1 cellular context compared by ENCODE assay signal in the genomic region with DNA sequence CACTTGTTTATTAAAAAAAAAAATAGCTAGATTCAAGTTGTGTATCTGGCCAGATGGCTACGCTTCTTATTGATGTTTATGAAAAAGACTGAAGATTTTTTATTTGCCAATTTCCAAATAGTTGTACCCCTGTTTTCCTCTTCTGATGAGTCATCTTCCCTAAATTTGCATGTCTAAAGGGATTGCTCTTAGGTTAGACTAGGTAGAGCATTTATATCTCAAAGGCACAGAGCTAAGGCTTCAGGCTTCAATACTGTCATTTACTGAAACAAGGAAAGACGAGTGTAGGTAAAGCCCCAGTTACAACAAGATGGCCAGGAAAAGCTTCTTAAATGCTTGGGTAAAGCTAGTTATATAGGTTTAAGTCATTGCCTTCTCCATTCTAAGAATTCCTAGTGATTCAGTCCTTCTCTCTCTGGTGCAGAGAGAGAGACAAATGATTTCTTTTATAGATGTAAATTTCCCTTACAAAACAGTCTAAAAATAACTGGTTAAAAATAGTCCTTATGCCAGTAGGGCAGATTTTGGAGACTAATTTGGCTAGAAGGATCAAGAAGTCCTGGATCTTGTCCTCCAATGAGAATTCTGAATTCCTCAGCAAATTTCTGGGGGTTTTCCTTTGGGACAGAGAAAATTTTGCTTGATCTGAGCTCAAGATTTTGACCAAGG.
TF ChIP-seq lines count a peak whose summit lies in the region.

No MANE protein-coding gene starts in this region.

TF ChIP-seq in SK-N-SH, 30 proteins besides CTCF, POLR2A, EP300 and RAD21 (continued from another document):
- TF ChIP-seq GABPA (IDR thresholded peaks at IDR 0.05; ENCODE audit: low read depth) (no peak), RXRA (IDR thresholded peaks at IDR 0.05; ENCODE audit: borderline replicate concordance, low read depth) (no peak), POLR2AphosphoS5 (IDR thresholded peaks at IDR 0.05; ENCODE audit: low read depth, low read length) (no peak), RFX5 (IDR thresholded peaks at IDR 0.05; ENCODE audit: low read length) (no peak), CHD2 (IDR thresholded peaks at IDR 0.05; ENCODE audit: low read length, partially characterized antibody) (no peak), NRF1 (IDR thresholded peaks at IDR 0.05; ENCODE audit: low read depth, low read length) (no peak), GATA2 (CRISPR knock-in tag; IDR thresholded peaks at IDR 0.05) (no peak), NFIC (IDR thresholded peaks at IDR 0.05; ENCODE audit: borderline replicate concordance) (no peak), ELF1 (IDR thresholded peaks at IDR 0.05) (no peak), TAF1 (IDR thresholded peaks at IDR 0.05; ENCODE audit: borderline replicate concordance, low read depth, low read length) (no peak), FOXM1 (IDR thresholded peaks at IDR 0.05; ENCODE audit: low read depth) (no peak), RCOR1 (IDR thresholded peaks at IDR 0.05; ENCODE audit: low read length) (no peak), YY1 (IDR thresholded peaks at IDR 0.05; ENCODE audit: low read depth) (no peak)
- TF ChIP-seq, protein P1, sequence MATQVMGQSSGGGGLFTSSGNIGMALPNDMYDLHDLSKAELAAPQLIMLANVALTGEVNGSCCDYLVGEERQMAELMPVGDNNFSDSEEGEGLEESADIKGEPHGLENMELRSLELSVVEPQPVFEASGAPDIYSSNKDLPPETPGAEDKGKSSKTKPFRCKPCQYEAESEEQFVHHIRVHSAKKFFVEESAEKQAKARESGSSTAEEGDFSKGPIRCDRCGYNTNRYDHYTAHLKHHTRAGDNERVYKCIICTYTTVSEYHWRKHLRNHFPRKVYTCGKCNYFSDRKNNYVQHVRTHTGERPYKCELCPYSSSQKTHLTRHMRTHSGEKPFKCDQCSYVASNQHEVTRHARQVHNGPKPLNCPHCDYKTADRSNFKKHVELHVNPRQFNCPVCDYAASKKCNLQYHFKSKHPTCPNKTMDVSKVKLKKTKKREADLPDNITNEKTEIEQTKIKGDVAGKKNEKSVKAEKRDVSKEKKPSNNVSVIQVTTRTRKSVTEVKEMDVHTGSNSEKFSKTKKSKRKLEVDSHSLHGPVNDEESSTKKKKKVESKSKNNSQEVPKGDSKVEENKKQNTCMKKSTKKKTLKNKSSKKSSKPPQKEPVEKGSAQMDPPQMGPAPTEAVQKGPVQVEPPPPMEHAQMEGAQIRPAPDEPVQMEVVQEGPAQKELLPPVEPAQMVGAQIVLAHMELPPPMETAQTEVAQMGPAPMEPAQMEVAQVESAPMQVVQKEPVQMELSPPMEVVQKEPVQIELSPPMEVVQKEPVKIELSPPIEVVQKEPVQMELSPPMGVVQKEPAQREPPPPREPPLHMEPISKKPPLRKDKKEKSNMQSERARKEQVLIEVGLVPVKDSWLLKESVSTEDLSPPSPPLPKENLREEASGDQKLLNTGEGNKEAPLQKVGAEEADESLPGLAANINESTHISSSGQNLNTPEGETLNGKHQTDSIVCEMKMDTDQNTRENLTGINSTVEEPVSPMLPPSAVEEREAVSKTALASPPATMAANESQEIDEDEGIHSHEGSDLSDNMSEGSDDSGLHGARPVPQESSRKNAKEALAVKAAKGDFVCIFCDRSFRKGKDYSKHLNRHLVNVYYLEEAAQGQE (IDR thresholded peaks at IDR 0.05; ENCODE audit: low read depth, low read length) = no peak
- TF ChIP-seq, protein P2, sequence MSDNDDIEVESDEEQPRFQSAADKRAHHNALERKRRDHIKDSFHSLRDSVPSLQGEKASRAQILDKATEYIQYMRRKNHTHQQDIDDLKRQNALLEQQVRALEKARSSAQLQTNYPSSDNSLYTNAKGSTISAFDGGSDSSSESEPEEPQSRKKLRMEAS (IDR thresholded peaks at IDR 0.05; ENCODE audit: low read depth) = no peak
- TF ChIP-seq, protein P3, sequence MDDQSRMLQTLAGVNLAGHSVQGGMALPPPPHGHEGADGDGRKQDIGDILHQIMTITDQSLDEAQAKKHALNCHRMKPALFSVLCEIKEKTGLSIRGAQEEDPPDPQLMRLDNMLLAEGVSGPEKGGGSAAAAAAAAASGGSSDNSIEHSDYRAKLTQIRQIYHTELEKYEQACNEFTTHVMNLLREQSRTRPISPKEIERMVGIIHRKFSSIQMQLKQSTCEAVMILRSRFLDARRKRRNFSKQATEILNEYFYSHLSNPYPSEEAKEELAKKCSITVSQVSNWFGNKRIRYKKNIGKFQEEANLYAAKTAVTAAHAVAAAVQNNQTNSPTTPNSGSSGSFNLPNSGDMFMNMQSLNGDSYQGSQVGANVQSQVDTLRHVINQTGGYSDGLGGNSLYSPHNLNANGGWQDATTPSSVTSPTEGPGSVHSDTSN (IDR thresholded peaks at IDR 0.05) = no peak
